In the genomic region with DNA sequence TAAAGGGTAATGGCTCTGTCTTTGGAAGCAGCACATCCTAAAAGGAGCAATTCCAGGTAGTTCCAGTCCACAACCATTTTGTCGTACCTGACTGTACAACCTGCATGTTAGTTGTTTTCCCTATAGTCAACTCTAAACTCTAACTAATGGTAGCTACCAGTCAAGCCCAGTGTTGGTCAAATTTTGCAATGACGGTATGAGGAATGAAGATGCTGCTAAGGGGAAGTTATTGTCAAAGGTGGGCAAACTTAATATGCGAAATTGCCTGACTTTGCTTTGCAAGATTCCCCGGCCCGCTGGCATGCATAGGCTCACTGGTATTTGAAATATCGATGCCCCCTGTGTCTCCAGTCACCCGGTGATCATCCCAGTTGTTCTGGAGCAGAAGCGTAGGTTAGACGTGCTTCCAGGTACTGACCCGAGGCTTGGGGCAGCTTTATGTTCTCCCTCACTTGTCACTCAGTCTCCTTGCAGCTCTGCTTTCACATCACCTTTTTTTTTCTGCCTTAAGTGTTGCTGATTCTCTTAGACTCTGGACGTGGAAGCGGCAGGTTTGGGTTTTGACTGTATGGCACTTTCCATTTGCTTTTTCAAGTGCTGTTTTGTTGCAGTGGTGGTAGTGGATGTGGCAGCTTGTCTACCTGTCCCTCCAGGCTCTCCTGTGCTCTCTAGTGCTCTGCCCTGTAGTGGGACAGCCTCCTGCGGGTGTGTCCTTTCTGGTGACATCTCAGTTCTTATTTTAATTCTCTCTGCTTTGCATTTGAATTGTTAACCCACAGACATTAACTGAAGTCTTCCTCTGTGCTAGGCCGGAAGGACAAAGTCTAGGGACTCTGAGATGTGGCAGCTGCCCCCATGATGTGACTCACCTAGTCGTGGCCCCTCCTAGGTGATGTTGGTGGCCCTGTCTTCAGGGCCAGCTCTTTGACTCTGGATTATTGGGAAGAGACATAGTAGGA, we compare ENCODE assay signal across 1 cellular context.
TF ChIP-seq lines count a peak whose summit lies in the region.

No MANE protein-coding gene starts in this region.

TF ChIP-seq in K562, 482 proteins besides CTCF, POLR2A, EP300 and RAD21 (continued from another document):
- no peak for TF ChIP-seq HNRNPK (IDR thresholded peaks at IDR 0.05; ENCODE audit: low read depth, low read length, poor library complexity, severe bottlenecking)
